ENCODE assay signal across 8 cellular contexts in the genomic region with DNA sequence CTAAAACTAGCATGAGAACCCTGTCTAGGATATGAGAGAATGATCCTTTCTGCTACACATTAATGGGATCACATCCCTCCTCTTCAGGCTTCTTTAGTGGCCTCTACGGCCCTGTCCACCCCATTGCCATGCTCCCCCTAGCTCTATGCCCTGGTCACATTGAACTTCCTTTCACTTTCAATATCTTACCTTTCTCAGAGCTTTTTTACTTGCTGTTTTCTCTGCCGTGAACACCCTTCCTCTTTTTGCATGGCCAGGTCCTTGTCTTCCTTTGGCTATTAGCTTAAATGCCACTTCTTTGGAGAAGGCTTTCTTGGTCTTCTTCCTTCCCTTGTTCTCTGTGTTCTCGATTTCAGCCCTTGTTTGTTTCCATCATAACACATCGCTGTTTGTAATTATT.
A peak's percentile ranks its signal among the peaks of the same experiment; 100 is the strongest.
DNase-seq lines count a peak whose midpoint lies in the region; ATAC-seq, FAIRE-seq and TF ChIP-seq lines count a peak whose summit lies in the region.

No MANE protein-coding gene starts in this region.

- H3K4me3 ChIP-seq in Karpas-422 (ENCODE audit: low read length) (no peak overlapping the region), fibroblast of villous mesenchyme (ENCODE audit: low read depth, low read length) (peak overlapping the region; percentile 24)

- H3K79me2 ChIP-seq in Karpas-422 (ENCODE audit: low read length), result no peaks in the 10 kb centered on the region

- H3K36me3 ChIP-seq in Karpas-422 (ENCODE audit: insufficient read depth, low read length), result no peaks in the 10 kb centered on the region

- H3K4me1 Mint-ChIP-seq in MCF 10A (ENCODE audit: insufficient read depth, unreplicated experiment), result peaks cover 16% of the 10 kb centered on the region

- no peak overlapping the region for H3K27ac Mint-ChIP-seq in MCF 10A (ENCODE audit: low read depth, unreplicated experiment)

- FAIRE-seq in HTR-8/SVneo (lab: Jason Lieb, UNC), result no peak

- POLR2A ChIA-PET in MCF 10A (lab: Yijun Ruan, JAX), result interaction anchor here (0.8 kb wide), 1 partner anchor 300 kb away, joined by 3 read pairs; no protein-coding TSS in a partner anchor

- CTCF ChIA-PET in MCF 10A (lab: Yijun Ruan, JAX), result interaction anchor here (0.6 to 10.4 kb wide), 7 partner anchors 10 to 464 kb away, joined by 3 to 195 read pairs (median 4); no protein-coding TSS in a partner anchor

- ATAC-seq in GM21619 (IDR thresholded peaks at IDR 0.05; ENCODE audit: unreplicated experiment), result peak; percentile 72

- H3K9me2 ChIP-seq in Karpas-422 (replicated peaks; ENCODE audit: insufficient read depth, low read length), result no peaks in the 10 kb centered on the region

- peak overlapping the region; percentile 11 for H3K4me2 ChIP-seq in Karpas-422 (ENCODE audit: low read depth, low read length, poor library complexity, severe bottlenecking)

- H3K9me3 Mint-ChIP-seq in MCF 10A (ENCODE audit: unreplicated experiment), result peaks cover 4% of the 10 kb centered on the region

- no peak overlapping the region for H3K27ac ChIP-seq in Karpas-422 (ENCODE audit: low read length)

- intact Hi-C loops in MCF 10A (cut with micrococcal nuclease), result no loop called here

- TF ChIP-seq CTCF in GM13977 (IDR thresholded peaks at IDR 0.05; ENCODE audit: extremely low read depth, insufficient read depth, missing control alignments) (no peak), fibroblast of villous mesenchyme (IDR thresholded peaks at IDR 0.05; ENCODE audit: insufficient read depth, low read depth, low read length) (no peak), MCF 10A (IDR thresholded peaks at IDR 0.05; ENCODE audit: unreplicated experiment) (no peak)

- no peaks in the 10 kb centered on the region for H3K36me3 Mint-ChIP-seq in MCF 10A (ENCODE audit: insufficient read depth, unreplicated experiment)

- peak; percentile 26 for DNase-seq in GM13977 (ENCODE audit: low spot score)
- no peak for DNase-seq in Karpas-422
- no peak for DNase-seq in fibroblast of villous mesenchyme (ENCODE audit: low read depth)
- DNase-seq in MCF 10A (ENCODE audit: unreplicated experiment), result no peak
- DNase-seq in HTR-8/SVneo (ENCODE audit: insufficient read length, low spot score), result no peak
- no peak for DNase-seq in SKM-1 treated with dmso at 0.1 percent for 144 hours (lab: John Stamatoyannopoulos, UW; ENCODE audit: unreplicated experiment)
- DNase-seq in activated CD4-positive, alpha-beta T cell treated with anti-CD3 and anti-CD28 coated beads for 1 hour, result no peak

- in situ Hi-C loops in GM13977 (cut with MboI; ENCODE audit: low pct_unique_long_range_greater_than_20kb, low sequenced_read_pairs, unreplicated experiment), result no loop called here

- H4K20me1 ChIP-seq in Karpas-422 (ENCODE audit: insufficient read depth, low read depth, low read length), result no peaks in the 10 kb centered on the region

- no peak overlapping the region for H3K4me3 Mint-ChIP-seq in MCF 10A (ENCODE audit: unreplicated experiment)

- H3K4me1 ChIP-seq in Karpas-422 (ENCODE audit: low read length), result no peaks in the 10 kb centered on the region

- H3K9ac ChIP-seq in Karpas-422 (ENCODE audit: low read length), result no peak overlapping the region

- H2AFZ ChIP-seq in Karpas-422 (ENCODE audit: low read length), result peak overlapping the region; percentile 54; the same call in 1 of the 2 replicates

- H3K9me3 ChIP-seq in Karpas-422 (ENCODE audit: low read length), result no peaks in the 10 kb centered on the region

- no peaks in the 10 kb centered on the region for H3K27me3 Mint-ChIP-seq in MCF 10A (ENCODE audit: insufficient read depth, unreplicated experiment)

- H3K27me3 ChIP-seq in Karpas-422 (ENCODE audit: low read length), result no peaks in the 10 kb centered on the region

- BruUV-seq in MCF 10A (replicated peaks; lab: Mats Ljungman, UMichigan), result no TSS peak
